17 cellular contexts compared by ENCODE assay signal in the genomic region with DNA sequence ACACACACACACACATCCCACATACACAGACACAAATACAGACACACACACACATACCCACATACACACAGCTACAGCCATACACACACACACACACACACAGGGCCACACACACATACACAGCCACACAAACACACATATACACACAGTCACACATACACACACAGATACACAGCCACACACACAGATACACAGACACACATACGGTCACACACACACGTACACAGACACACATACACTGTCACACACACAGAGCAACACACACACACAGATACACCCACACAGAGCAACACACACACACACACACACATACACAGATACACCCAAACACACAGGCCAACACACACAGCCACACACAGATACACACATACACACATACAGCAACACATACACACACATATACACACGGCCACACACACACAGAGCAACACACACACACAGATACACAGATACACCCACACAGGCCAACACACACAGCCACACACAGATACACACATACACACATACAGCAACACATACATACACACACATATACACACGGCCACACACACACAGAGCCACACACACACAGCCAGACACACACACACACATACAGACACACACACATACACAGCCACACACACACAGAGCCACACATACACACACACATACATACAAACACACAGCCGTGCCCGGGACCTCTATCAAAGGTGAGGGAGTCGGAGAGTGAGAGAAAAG. TPM values are rescaled to one million over a fixed set of nuclear protein-coding genes. Genes with fewer than 3 reads are reported as not detected.
DNase-seq lines count a peak whose midpoint lies in the region; ATAC-seq, FAIRE-seq and TF ChIP-seq lines count a peak whose summit lies in the region.
"Had no signal": no experiment of that assay in that cellular context is flagged by ENCODE, and none has a peak within 500 bp of the region (broad histone marks: within the 10 kb centered on the region; RNA-seq: fewer than 3 reads in every experiment).

No MANE protein-coding gene starts in this region.

- peak; percentile 73 for FAIRE-seq in H1 (lab: Jason Lieb, UNC)
- FAIRE-seq: A549, H54 had no signal

- 0 out of 2 replicates have a peak, but pooled peaks cover 7% of the 10 kb centered on the region for H3K79me1 ChIP-seq in H1 (ENCODE audit: low read depth, low read length)

- peak overlapping the region; percentile 5; the same call in 1 of the 2 replicates for H2BK12ac ChIP-seq in H1 (ENCODE audit: low read depth, low read length)

- POLR2A ChIA-PET in HCT116 (lab: Charles Lee): no interaction called here
- POLR2A ChIA-PET in PC-3 (lab: Charles Lee; ENCODE audit: unreplicated experiment): no interaction called here
- POLR2A ChIA-PET in H1 (lab: Charles Lee; ENCODE audit: partially characterized antibody): no interaction called here

- no TSS peak for BruUV-seq in HCT116 (replicated peaks; lab: Mats Ljungman, UMichigan)
- no TSS peak for BruUV-seq in PC-3 (replicated peaks; lab: Mats Ljungman, UMichigan)

- no peak for TF ChIP-seq EP300 in H1 (IDR thresholded peaks at IDR 0.05; ENCODE audit: borderline replicate concordance in 1 of 2, low read depth in 2 of 2, low read length in 2 of 2)
- TF ChIP-seq EP300 in sigmoid colon (IDR thresholded peaks at IDR 0.05): no peak

- H4K91ac ChIP-seq in H1 (replicated peaks; ENCODE audit: insufficient read length, low read length): peak overlapping the region; percentile 88

- H3K4me3 ChIP-seq in HCT116 (replicated peaks in 1 of 2; ENCODE audit: low read depth in 1 of 2, low read length in 2 of 2) (no peak overlapping the region), PC-3 (ENCODE audit: low read length) (no peak overlapping the region), H1 (ENCODE audit: extremely low read depth in 1 of 4, insufficient read depth in 2 of 4, low read depth in 3 of 4, low read length in 4 of 4) (no peak overlapping the region), sigmoid colon (no peak overlapping the region), lower leg skin (ENCODE audit: low read depth, poor library complexity, severe bottlenecking) (no peak overlapping the region)
- H3K4me3 ChIP-seq: A549, BLaER1 had no signal

- H2BK15ac ChIP-seq in H1 (ENCODE audit: low read length): no peak overlapping the region

- intact Hi-C loops in HCT116 (cut with micrococcal nuclease): no loop called here
- intact Hi-C loops in PC-3 (cut with micrococcal nuclease): no loop called here
- intact Hi-C loops in sigmoid colon (cut with DNase I): no loop called here
- intact Hi-C loops in lower leg skin (cut with DNase I; ENCODE audit: low total_unique reads): loop anchor here (10.0 kb wide), 2 partner anchors 283 to 413 kb away; a partner anchor contains a TSS

- H3K9me3 ChIP-seq in HCT116 (ENCODE audit: control insufficient read depth in 1 of 2, insufficient read depth in 1 of 2, low read depth in 1 of 2, low read length in 2 of 2) (no peaks in the 10 kb centered on the region), PC-3 (ENCODE audit: low read length) (no peaks in the 10 kb centered on the region), H1 (ENCODE audit: insufficient read depth in 2 of 2, low read depth in 1 of 2, low read length in 1 of 2) (no peaks in the 10 kb centered on the region), sigmoid colon (no peaks in the 10 kb centered on the region)
- H3K9me3 ChIP-seq: A549, BLaER1 had no signal

- H3K36me3 ChIP-seq in HCT116 (ENCODE audit: control insufficient read depth in 1 of 2, insufficient read depth in 2 of 2, low read length in 2 of 2): no peaks in the 10 kb centered on the region
- no peaks in the 10 kb centered on the region for H3K36me3 ChIP-seq in PC-3 (ENCODE audit: low read depth, low read length)
- H3K36me3 ChIP-seq in H1 (ENCODE audit: control insufficient read depth in 2 of 4, insufficient read depth in 4 of 4, low read length in 3 of 4): no peaks in the 10 kb centered on the region
- no peaks in the 10 kb centered on the region for H3K36me3 ChIP-seq in sigmoid colon
- H3K36me3 ChIP-seq: BLaER1 had no signal

- H3K9ac ChIP-seq in HCT116 (ENCODE audit: low read length) (no peak overlapping the region), PC-3 (ENCODE audit: low read length) (no peak overlapping the region), H1 (replicated peaks in 1 of 4; ENCODE audit: extremely low read depth in 1 of 4, low read depth in 3 of 4, low read length in 3 of 4) (no peak overlapping the region; a peak in 1 of 7 replicates)
- H3K9ac ChIP-seq: BLaER1 had no signal

- 85% methylated on average over 7 of the region's 7 CpGs; no CpG with 5 or more reads in 1 of the 2 experiments for WGBS in H1 (ENCODE audit: extremely low coverage in 1 of 2, insufficient coverage in 1 of 2, insufficient read length in 1 of 2, insufficient replicate concordance in 2 of 2, low coverage in 1 of 2, low lambda C conversion rate in 2 of 2, missing lambda C conversion rate in 1 of 2), 2 experiments
- WGBS in sigmoid colon, 2 donors: 74 to 91% methylated on average over 7 of the region's 7 CpGs
- 69 to 83% methylated on average over 7 of the region's 7 CpGs for WGBS in lower leg skin, 2 donors

- peak overlapping the region; percentile 74 for H3K23ac ChIP-seq in H1 (ENCODE audit: insufficient read length)

- no peak overlapping the region for H4K5ac ChIP-seq in H1 (ENCODE audit: insufficient read length, low read depth, low read length)

- no peaks in the 10 kb centered on the region for H3K79me2 ChIP-seq in HCT116 (ENCODE audit: insufficient read depth, low read length)
- no peaks in the 10 kb centered on the region for H3K79me2 ChIP-seq in PC-3 (ENCODE audit: low read length)
- no peaks in the 10 kb centered on the region for H3K79me2 ChIP-seq in H1 (ENCODE audit: control insufficient read depth in 1 of 2, insufficient read depth in 2 of 2, low read length in 2 of 2)

- peak overlapping the region; percentile 19; the same call in 1 of the 2 replicates for H3K27ac ChIP-seq in HCT116 (ENCODE audit: low read depth, low read length)
- peak overlapping the region; percentile 70 for H3K27ac ChIP-seq in PC-3 (ENCODE audit: low read length)
- H3K27ac ChIP-seq in H1 (ENCODE audit: low read depth, low read length): no peak overlapping the region
- H3K27ac ChIP-seq in sigmoid colon: no peak overlapping the region
- H3K27ac ChIP-seq: A549, BLaER1 had no signal

- H3K9me2 ChIP-seq in HCT116 (ENCODE audit: insufficient read depth): no peaks in the 10 kb centered on the region
- no peaks in the 10 kb centered on the region for H3K9me2 ChIP-seq in PC-3 (replicated peaks; ENCODE audit: low read length)

- RAD21 ChIA-PET in HCT116 (lab: Charles Lee; ENCODE audit: low non-redundant PET in 1 of 2, low total read pairs in 2 of 2, uncharacterized antibody in 2 of 2, unreplicated experiment in 2 of 2): no interaction called here

- H3K56ac ChIP-seq in H1 (replicated peaks; ENCODE audit: insufficient read length, low read depth, low read length): peak overlapping the region; percentile 100

- peak overlapping the region; percentile 57 for H3K4ac ChIP-seq in H1 (replicated peaks; ENCODE audit: insufficient read length, low read depth, low read length)

- H3F3A ChIP-seq in PC-3 (ENCODE audit: low read length, unreplicated experiment): no peaks in the 10 kb centered on the region

- no peak overlapping the region for H4K8ac ChIP-seq in H1 (ENCODE audit: extremely low read depth, insufficient read depth, low read length)

- TF ChIP-seq CTCF in HCT116 (IDR thresholded peaks at IDR 0.05 in 2 of 3, conservative IDR thresholded peaks at IDR 0.05 in 1 of 3; ENCODE audit: borderline replicate concordance in 1 of 3, insufficient read depth in 1 of 3, low read depth in 2 of 3, low read length in 2 of 3) (no peak), PC-3 (conservative IDR thresholded peaks at IDR 0.05; ENCODE audit: low read depth, low read length) (no peak), H1 (IDR thresholded peaks at IDR 0.05; ENCODE audit: control extremely low read depth in 1 of 3, insufficient read depth in 1 of 3, low read depth in 1 of 3, low read length in 3 of 3) (no peak), sigmoid colon (IDR thresholded peaks at IDR 0.05) (no peak), lower leg skin (IDR thresholded peaks at IDR 0.05) (peak in 1 of 3 donors; percentile 5)

- peak overlapping the region; percentile 7; the same call in 1 of the 2 replicates for H3K18ac ChIP-seq in H1 (ENCODE audit: extremely low read depth, low read length)

- H4K20me1 ChIP-seq in HCT116 (ENCODE audit: insufficient read depth) (no peaks in the 10 kb centered on the region), PC-3 (ENCODE audit: low read length) (no peaks in the 10 kb centered on the region), H1 (replicated peaks in 1 of 2; ENCODE audit: control insufficient read depth in 1 of 2, insufficient read depth in 2 of 2, low read length in 2 of 2) (peaks cover 0 to 13% of the 10 kb centered on the region in 2 experiments)
- H4K20me1 ChIP-seq: BLaER1 had no signal

- no peak overlapping the region; the same call in 1 of the 2 replicates for H2BK5ac ChIP-seq in H1 (ENCODE audit: low read depth, low read length)

- no peak for TF ChIP-seq RAD21 in HCT116 (IDR thresholded peaks at IDR 0.05; ENCODE audit: low read depth)
- TF ChIP-seq RAD21 in H1 (IDR thresholded peaks at IDR 0.05 in 1 of 2, conservative IDR thresholded peaks at IDR 0.05 in 1 of 2; ENCODE audit: low read depth in 2 of 2, low read length in 2 of 2): no peak

- H3K23me2 ChIP-seq in H1 (ENCODE audit: low read depth, low read length): peaks cover 20% of the 10 kb centered on the region; the same call in 1 of the 2 replicates

- H3K4me2 ChIP-seq in HCT116 (ENCODE audit: low read length) (no peak overlapping the region), PC-3 (ENCODE audit: low read length) (no peak overlapping the region), H1 (ENCODE audit: insufficient read depth in 1 of 2, low read depth in 2 of 2, low read length in 2 of 2) (peak overlapping the region in 1 of 2 experiments; percentile 47; a peak in 2 of 4 replicates)
- H3K4me2 ChIP-seq: A549, BLaER1 had no signal

- TF ChIP-seq POLR2A in HCT116 (IDR thresholded peaks at IDR 0.05; ENCODE audit: borderline replicate concordance, extremely low read depth, insufficient read depth, insufficient read length) (no peak), H1 (IDR thresholded peaks at IDR 0.05; ENCODE audit: control extremely low read depth in 1 of 2, low read depth in 2 of 2, low read length in 2 of 2) (no peak), sigmoid colon (IDR thresholded peaks at IDR 0.05) (no peak), lower leg skin (IDR thresholded peaks at IDR 0.05) (no peak)

- ATAC-seq in HCT116: no peak
- ATAC-seq in PC-3: no peak
- ATAC-seq: A549 had no signal

- peak overlapping the region; percentile 18 for H2AK5ac ChIP-seq in H1 (ENCODE audit: low read depth, low read length)

- H3K4me1 ChIP-seq in HCT116 (ENCODE audit: control insufficient read depth in 1 of 2, insufficient read depth in 2 of 2, low read length in 2 of 2) (peaks cover 23 to 57% of the 10 kb centered on the region in 2 experiments), PC-3 (ENCODE audit: insufficient read depth, low read length) (peaks cover 28% of the 10 kb centered on the region), H1 (replicated peaks in 1 of 4; ENCODE audit: control insufficient read depth in 3 of 4, insufficient read depth in 4 of 4, low read length in 3 of 4) (peaks cover 0 to 19% (median 13%) of the 10 kb centered on the region in 4 experiments; a peak in 5 of 7 replicates), sigmoid colon (peaks cover 0 to 10% (median 6%) of the 10 kb centered on the region in 4 donors)
- H3K4me1 ChIP-seq: A549 had no signal

- H2BK20ac ChIP-seq in H1 (ENCODE audit: low read length): peak overlapping the region; percentile 37

- CTCF ChIA-PET in HCT116 (lab: Charles Lee): no interaction called here
- CTCF ChIA-PET in PC-3 (lab: Charles Lee): no interaction called here
- CTCF ChIA-PET in H1 (lab: Charles Lee; ENCODE audit: partially characterized antibody): interaction anchor here (1.4 to 2.0 kb wide), 2 partner anchors 8 to 16 kb away, joined by 4 to 8 read pairs; no protein-coding TSS in a partner anchor

- H2BK120ac ChIP-seq in H1 (replicated peaks; ENCODE audit: low read depth, low read length): no peak overlapping the region

- H3K27me3 ChIP-seq in HCT116 (ENCODE audit: insufficient read depth, low read length) (no peaks in the 10 kb centered on the region), PC-3 (ENCODE audit: low read length) (no peaks in the 10 kb centered on the region), H1 (replicated peaks in 1 of 4; ENCODE audit: control insufficient read depth in 3 of 4, extremely low read depth in 1 of 4, insufficient read depth in 3 of 4, low read length in 3 of 4) (peaks cover 0 to 7% (median 4%) of the 10 kb centered on the region in 4 experiments; a peak in 4 of 7 replicates), sigmoid colon (peaks cover 12 to 38% (median 19%) of the 10 kb centered on the region in 3 donors)

- DNase-seq in HCT116 (ENCODE audit: low read depth, low spot score) (no peak), PC-3 (no peak), H1 (ENCODE audit: low read depth in 1 of 2, low spot score in 2 of 2) (no peak), sigmoid colon (peak; percentile 2), NCI-H510A (lab: John Stamatoyannopoulos, UW) (no peak), lower leg skin (ENCODE audit: low spot score in 2 of 2) (no peak)
- no peak for DNase-seq in activated CD4-positive, alpha-beta T cell treated with anti-CD3 and anti-CD28 coated beads for 1 hour
- DNase-seq: CD4-positive, alpha-beta memory T cell; Kasumi-1; MM.1S; NCI-H1105; NCI-H1694; NCI-H2081 treated with DMSO at 0.1 percent for 48 hours; NCI-H446 treated with DMSO at 0.1 percent for 48 hours had no signal

- H3K14ac ChIP-seq in H1 (ENCODE audit: insufficient read length): no peak overlapping the region

- no peak overlapping the region for H2AFZ ChIP-seq in HCT116 (ENCODE audit: low read depth, low read length, poor library complexity, severe bottlenecking)
- no peak overlapping the region for H2AFZ ChIP-seq in PC-3 (ENCODE audit: low read length)
- no peak overlapping the region for H2AFZ ChIP-seq in H1 (ENCODE audit: low read length)

RNA-seq across cellular contexts. Expression of a gene that starts 22.3 kb away (rescaled TPM):
- total RNA-seq in HCT116 (2021; ENCODE audit: unreplicated experiment) (1.6 TPM), PC-3 (2014; rRNA removed) (3.2 and 3.4 TPM in 2 replicates), sigmoid colon (under 1 TPM in 3 of 4 donors, not detected in 1; 0.14 to 0.36 (median 0.28) TPM), lower leg skin (under 1 TPM in 3 of 4 donors, not detected in 1; 0.07 to 0.68 (median 0.21) TPM)
- polyA plus RNA-seq in HCT116 (2012): 0.79 and 1.2 TPM in 2 replicates
- 1.8 and 2.0 TPM in 2 replicates for total RNA-seq in H1 (2021; fragmentation: NEBNext Ultra II Directional; extraction: Animal tissue kit (Norgen Biotek cat#: 25700))
- polyA plus RNA-seq in H1 (2011; rRNA removed) (1.3 and 2.1 TPM in 2 replicates), sigmoid colon (under 1 TPM in 1 of 3 donors, not detected in 2; 0.42 TPM)
- polyA plus RNA-seq in H1 (2011; cell fraction: cytosol; rRNA removed): 1.6 TPM
- polyA plus RNA-seq in H1 (2011; cell fraction: nucleus; rRNA removed): 8.1 TPM
- 1.1 to 2.3 TPM (median 1.6 TPM) in 4 replicates for polyA plus RNA-seq in H1 (2012, experiment 1 of 2)
- polyA plus RNA-seq in H1 (2012, experiment 2 of 2): 0.51 TPM
- polyA plus RNA-seq in H1 (2013, experiment 1 of 2): 1.8 TPM
- 1.5 TPM for polyA plus RNA-seq in H1 (2013, experiment 2 of 2)
- 1.1 and 1.4 TPM in 2 replicates for polyA minus RNA-seq in H1 (2011; rRNA and poly(A)+ RNA removed)
- 0.59 TPM for polyA minus RNA-seq in H1 (2011; cell fraction: cytosol; rRNA and poly(A)+ RNA removed)
- polyA minus RNA-seq in H1 (2011; cell fraction: nucleus; rRNA and poly(A)+ RNA removed): 4.3 TPM
- polyA plus RNA-seq: CD4-positive, alpha-beta memory T cell had no signal

RNA-seq across cellular contexts. Expression of a gene that starts 25.5 kb away (rescaled TPM):
- 149 TPM for total RNA-seq in HCT116 (2021; ENCODE audit: unreplicated experiment)
- polyA plus RNA-seq in HCT116 (2012): 223 and 261 TPM in 2 replicates
- total RNA-seq in PC-3 (2014; rRNA removed): 129 and 131 TPM in 2 replicates
- 104 TPM in 2 replicates for total RNA-seq in H1 (2021; fragmentation: NEBNext Ultra II Directional; extraction: Animal tissue kit (Norgen Biotek cat#: 25700))
- 318 and 344 TPM in 2 replicates for polyA plus RNA-seq in H1 (2011; rRNA removed)
- polyA plus RNA-seq in H1 (2011; cell fraction: cytosol; rRNA removed): 227 TPM
- polyA plus RNA-seq in H1 (2011; cell fraction: nucleus; rRNA removed): 147 TPM
- polyA plus RNA-seq in H1 (2012, experiment 1 of 2): 165 to 195 TPM (median 180 TPM) in 4 replicates
- polyA plus RNA-seq in H1 (2012, experiment 2 of 2): 412 TPM
- polyA plus RNA-seq in H1 (2013, experiment 1 of 2): 164 TPM
- 168 TPM for polyA plus RNA-seq in H1 (2013, experiment 2 of 2)
- 36.9 and 39.0 TPM in 2 replicates for polyA minus RNA-seq in H1 (2011; rRNA and poly(A)+ RNA removed)
- 25.6 TPM for polyA minus RNA-seq in H1 (2011; cell fraction: cytosol; rRNA and poly(A)+ RNA removed)
- polyA minus RNA-seq in H1 (2011; cell fraction: nucleus; rRNA and poly(A)+ RNA removed): 35.3 TPM
- total RNA-seq in sigmoid colon: 100 to 1,000 TPM in 3 of 4 donors, 10 to 100 TPM in 1; 96.7 to 138 (median 131) TPM
- 100 to 1,000 TPM; 148 to 214 (median 183) TPM for polyA plus RNA-seq in sigmoid colon
- total RNA-seq in lower leg skin: 100 to 1,000 TPM in 3 of 4 donors, 10 to 100 TPM in 1; 71.3 to 165 (median 137) TPM

RNA-seq across cellular contexts. Expression of a gene that starts 49.5 kb away (rescaled TPM):
- 16.5 TPM for total RNA-seq in HCT116 (2021; ENCODE audit: unreplicated experiment)
- 13.0 and 13.4 TPM in 2 replicates for polyA plus RNA-seq in HCT116 (2012)
- 12.2 and 15.3 TPM in 2 replicates for total RNA-seq in PC-3 (2014; rRNA removed)
- total RNA-seq in H1 (2021; fragmentation: NEBNext Ultra II Directional; extraction: Animal tissue kit (Norgen Biotek cat#: 25700)): 0.28 and 0.75 TPM in 2 replicates
- 1.1 and 1.5 TPM in 2 replicates for polyA plus RNA-seq in H1 (2011; rRNA removed)
- 1.5 TPM for polyA plus RNA-seq in H1 (2011; cell fraction: cytosol; rRNA removed)
- 2.5 TPM for polyA plus RNA-seq in H1 (2011; cell fraction: nucleus; rRNA removed)
- polyA plus RNA-seq in H1 (2012, experiment 1 of 2): 0.93 to 1.4 TPM (median 1.2 TPM) in 4 replicates
- 1.7 TPM for polyA plus RNA-seq in H1 (2012, experiment 2 of 2)
- polyA plus RNA-seq in H1 (2013, experiment 1 of 2): 0.55 TPM
- polyA plus RNA-seq in H1 (2013, experiment 2 of 2): 0.44 TPM
- 0.83 and 1.8 TPM in 2 replicates for polyA minus RNA-seq in H1 (2011; rRNA and poly(A)+ RNA removed)
- 1.2 TPM for polyA minus RNA-seq in H1 (2011; cell fraction: cytosol; rRNA and poly(A)+ RNA removed)
- polyA minus RNA-seq in H1 (2011; cell fraction: nucleus; rRNA and poly(A)+ RNA removed): 1.1 TPM
- total RNA-seq in sigmoid colon: 10 to 100 TPM in 1 of 4 donors, 1 to 10 TPM in 3; 6.0 to 15.3 (median 8.1) TPM
- 10 to 100 TPM in 1 of 3 donors, 1 to 10 TPM in 2; 4.6 to 11.3 (median 4.8) TPM for polyA plus RNA-seq in sigmoid colon
- total RNA-seq in lower leg skin: 10 to 100 TPM; 13.5 to 23.4 (median 15.6) TPM

RNA-seq across cellular contexts. Expression of a gene that starts 58.0 kb away (rescaled TPM):
- 42.8 TPM for total RNA-seq in HCT116 (2021; ENCODE audit: unreplicated experiment)
- 38.4 and 60.1 TPM in 2 replicates for polyA plus RNA-seq in HCT116 (2012)
- 88.7 and 121 TPM in 2 replicates for total RNA-seq in PC-3 (2014; rRNA removed)
- 10.7 and 12.0 TPM in 2 replicates for total RNA-seq in H1 (2021; fragmentation: NEBNext Ultra II Directional; extraction: Animal tissue kit (Norgen Biotek cat#: 25700))
- polyA plus RNA-seq in H1 (2011; rRNA removed): 1.9 and 3.3 TPM in 2 replicates
- 2.3 TPM for polyA plus RNA-seq in H1 (2011; cell fraction: cytosol; rRNA removed)
- 9.5 TPM for polyA plus RNA-seq in H1 (2011; cell fraction: nucleus; rRNA removed)
- 5.2 to 7.9 TPM (median 6.6 TPM) in 4 replicates for polyA plus RNA-seq in H1 (2012, experiment 1 of 2)
- polyA plus RNA-seq in H1 (2012, experiment 2 of 2): 5.2 TPM
- polyA plus RNA-seq in H1 (2013, experiment 1 of 2): 8.3 TPM
- polyA plus RNA-seq in H1 (2013, experiment 2 of 2): 7.8 TPM
- polyA minus RNA-seq in H1 (2011; rRNA and poly(A)+ RNA removed): 4.5 and 5.1 TPM in 2 replicates
- 7.1 TPM for polyA minus RNA-seq in H1 (2011; cell fraction: cytosol; rRNA and poly(A)+ RNA removed)
- 5.7 TPM for polyA minus RNA-seq in H1 (2011; cell fraction: nucleus; rRNA and poly(A)+ RNA removed)
- 100 to 1,000 TPM in 3 of 4 donors, 10 to 100 TPM in 1; 95.3 to 489 (median 242) TPM for total RNA-seq in sigmoid colon
- 10 to 100 TPM in 1 of 3 donors, 1 to 10 TPM in 1, under 1 TPM in 1; 0.69 to 12.6 (median 5.4) TPM for polyA plus RNA-seq in sigmoid colon
- 10 to 100 TPM in 1 of 4 donors, 1 to 10 TPM in 3; 5.0 to 11.1 (median 6.2) TPM for total RNA-seq in lower leg skin
- polyA plus RNA-seq: CD4-positive, alpha-beta memory T cell had no signal

Comparison
In these comparisons a context has a peak if more than half of its experiments do, and no peak if none do; other contexts are left out.
1. H3K27ac ChIP-seq: peak in HCT116 (single experiment) and PC-3 (single experiment); none in H1 (single experiment) and sigmoid colon (0 of 4).